In the genomic region with DNA sequence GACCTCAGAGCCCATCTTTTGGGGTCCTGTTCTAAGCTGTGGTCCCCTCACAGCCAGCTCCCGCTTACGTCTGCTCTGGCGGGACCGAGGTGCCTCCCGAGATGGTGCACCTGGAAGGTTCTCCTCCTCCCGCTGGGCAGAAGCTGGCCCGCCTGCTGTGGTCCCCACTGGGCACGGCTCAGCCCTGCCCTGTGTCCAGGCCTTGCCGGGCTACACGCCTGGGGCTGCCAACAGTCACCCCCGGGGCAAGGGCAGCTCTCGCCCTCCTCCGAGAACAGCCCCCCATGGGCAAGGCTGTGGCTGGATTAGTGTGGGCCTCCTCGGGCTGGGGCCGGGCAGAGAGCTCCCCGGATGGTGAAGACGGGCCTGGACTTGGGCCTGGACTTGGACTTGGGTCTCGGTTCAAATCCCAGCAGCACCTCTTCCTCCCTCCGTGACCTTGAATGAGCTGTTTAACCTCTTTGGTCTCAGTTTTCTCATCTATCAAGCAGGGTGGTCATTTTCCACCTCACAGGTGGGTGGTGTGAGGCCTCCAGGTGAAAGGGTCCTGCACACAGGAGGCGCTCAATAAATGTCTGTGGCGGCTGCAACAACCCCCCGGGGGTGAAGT, we compare ENCODE assay signal across 1 cellular context.
TF ChIP-seq lines count a peak whose summit lies in the region.

No MANE protein-coding gene starts in this region.

TF ChIP-seq in HepG2, 621 proteins besides CTCF, POLR2A, EP300 and RAD21:
- TF ChIP-seq ESRRA (CRISPR knock-in tag; IDR thresholded peaks at IDR 0.05; ENCODE audit: low read depth), result peak; percentile 78
- 0 out of 2 replicates have a peak, but pooled peaks have one; percentile 12 for TF ChIP-seq SKIL (CRISPR knock-in tag; IDR thresholded peaks at IDR 0.05; ENCODE audit: borderline replicate concordance)
- TF ChIP-seq SKI (IDR thresholded peaks at IDR 0.05; ENCODE audit: partially characterized antibody), result peak; percentile 15
- TF ChIP-seq ZMYM3 (CRISPR knock-in tag; IDR thresholded peaks at IDR 0.05), result 0 out of 2 replicates have a peak, but pooled peaks have one; percentile 12
- TF ChIP-seq BORCS8-MEF2B (CRISPR knock-in tag; IDR thresholded peaks at IDR 0.05), result 0 out of 2 replicates have a peak, but pooled peaks have one; percentile 34
- TF ChIP-seq SP140L (CRISPR knock-in tag; IDR thresholded peaks at IDR 0.05; ENCODE audit: borderline replicate concordance), result no peak
- peak; percentile 91 for TF ChIP-seq HNRNPL (IDR thresholded peaks at IDR 0.05; ENCODE audit: low read depth, low read length)
- TF ChIP-seq CREM (IDR thresholded peaks at IDR 0.05), result no peak
- TF ChIP-seq CREM (CRISPR knock-in tag; IDR thresholded peaks at IDR 0.05), result no peak
- TF ChIP-seq HNF4A (CRISPR knock-in tag; IDR thresholded peaks at IDR 0.05), result peak; percentile 57
- peak; percentile 55; the same call in 1 of the 2 replicates for TF ChIP-seq ZBTB38 (CRISPR knock-in tag; IDR thresholded peaks at IDR 0.05)
- TF ChIP-seq HOXA5 (CRISPR knock-in tag; IDR thresholded peaks at IDR 0.05), result no peak
- no peak for TF ChIP-seq ZNF790 (CRISPR knock-in tag; IDR thresholded peaks at IDR 0.05; ENCODE audit: borderline replicate concordance)
- peak; percentile 97 for TF ChIP-seq ZKSCAN8 (CRISPR knock-in tag; IDR thresholded peaks at IDR 0.05; ENCODE audit: borderline replicate concordance)
- TF ChIP-seq CSRNP1 (CRISPR knock-in tag; IDR thresholded peaks at IDR 0.05), result peak; percentile 34; the same call in 1 of the 2 replicates
- TF ChIP-seq ZNF768 (CRISPR knock-in tag; IDR thresholded peaks at IDR 0.05), result peak; percentile 16; the same call in 1 of the 2 replicates
- TF ChIP-seq ZNF136 (CRISPR knock-in tag; IDR thresholded peaks at IDR 0.05; ENCODE audit: low read depth), result no peak
- TF ChIP-seq HNF4G (IDR thresholded peaks at IDR 0.05; ENCODE audit: borderline replicate concordance, low read depth, low read length), result peak; percentile 7; the same call in 1 of the 2 replicates
- no peak for TF ChIP-seq HNF4G (CRISPR knock-in tag; IDR thresholded peaks at IDR 0.05; ENCODE audit: borderline replicate concordance, low read depth)
- peak; percentile 31; the same call in 1 of the 2 replicates for TF ChIP-seq ZNF629 (CRISPR knock-in tag; conservative IDR thresholded peaks at IDR 0.05)
